ENCODE assay signal across 15 cellular contexts in genomic region chr6:16903470-16903869, GRCh38.
DNase-seq lines count a peak whose midpoint lies in the region; ATAC-seq, FAIRE-seq and TF ChIP-seq lines count a peak whose summit lies in the region.
"Had no signal": no experiment of that assay in that cellular context is flagged by ENCODE, and none has a peak within 500 bp of the region (broad histone marks: within the 10 kb centered on the region; RNA-seq: fewer than 3 reads in every experiment).

No MANE protein-coding gene starts in this region.

- peak; percentile 92 for FAIRE-seq in astrocyte (lab: Jason Lieb, UNC)
- FAIRE-seq: kidney had no signal

- no peaks in the 10 kb centered on the region for H3K9me3 ChIP-seq in astrocyte (ENCODE audit: insufficient read depth, low read depth, low read length)

- no peaks in the 10 kb centered on the region for H3K27me3 ChIP-seq in astrocyte (ENCODE audit: insufficient read depth, low read length)

- DNase-seq in AG20443 (ENCODE audit: low spot score), result peak; percentile 61
- DNase-seq in LHCN-M2 (ENCODE audit: low read depth), result peak; percentile 61
- DNase-seq in astrocyte (ENCODE audit: low read depth), result peak; percentile 69
- no peak for DNase-seq in left lobe of liver (ENCODE audit: low spot score)
- no peak for DNase-seq in HK-2 (ENCODE audit: unreplicated experiment)
- DNase-seq in coronary artery (ENCODE audit: low spot score), result no peak
- no peak for DNase-seq in cerebellar cortex (ENCODE audit: low spot score)
- no peak for DNase-seq in stimulated activated CD4-positive, alpha-beta T cell treated with anti-CD3 and anti-CD28 coated beads, Interleukin-2, amount 100 ng/mL, for 48 hours
- DNase-seq: activated T-cell treated with anti-CD3 and anti-CD28 coated beads, Interleukin-2, amount 50 U/mL, for 4 hours; CD4-positive, CD25-positive, alpha-beta regulatory T cell; erythroblast; GOT3; kidney; Right ventricle myocardium superior had no signal

- H3K27ac Mint-ChIP-seq in astrocyte (ENCODE audit: unreplicated experiment), result peak overlapping the region; percentile 59

- no peaks in the 10 kb centered on the region for H3K36me3 ChIP-seq in astrocyte (ENCODE audit: insufficient read depth, low read length)

- H3K4me3 Mint-ChIP-seq in astrocyte (ENCODE audit: unreplicated experiment), result no peak overlapping the region
- H3K4me3 Mint-ChIP-seq: activated T-cell treated with anti-CD3 and anti-CD28 coated beads, Interleukin-2, amount 50 U/mL, for 4 hours; CD4-positive, CD25-positive, alpha-beta regulatory T cell had no signal

- no peaks in the 10 kb centered on the region for H3K36me3 Mint-ChIP-seq in astrocyte (ENCODE audit: low read depth, unreplicated experiment)
- H3K36me3 Mint-ChIP-seq: CD4-positive, CD25-positive, alpha-beta regulatory T cell had no signal

- H4K20me1 ChIP-seq in astrocyte (ENCODE audit: insufficient read depth, low read length), result no peaks in the 10 kb centered on the region

- H2AFZ ChIP-seq in astrocyte (ENCODE audit: low read depth, low read length), result peak overlapping the region; percentile 19

- peak; percentile 26 for ATAC-seq in left lobe of liver
- ATAC-seq: activated CD4-positive, CD25-positive, alpha-beta regulatory T cell treated with anti-CD3 and anti-CD28 coated beads, Interleukin-2, amount 50 U/mL, for 24 hours; activated T-cell treated with anti-CD3 and anti-CD28 coated beads, Interleukin-2, amount 50 U/mL, for 4 hours had no signal

- no peak overlapping the region for H3K9ac ChIP-seq in astrocyte (ENCODE audit: low read length)

- no peaks in the 10 kb centered on the region for H3K9me3 Mint-ChIP-seq in astrocyte (ENCODE audit: unreplicated experiment)
- H3K9me3 Mint-ChIP-seq: activated T-cell treated with anti-CD3 and anti-CD28 coated beads, Interleukin-2, amount 50 U/mL, for 4 hours had no signal

- TF ChIP-seq CTCF in astrocyte (IDR thresholded peaks at IDR 0.05; ENCODE audit: insufficient read depth, low read depth, low read length) (no peak), coronary artery (IDR thresholded peaks at IDR 0.05) (no peak)

- peaks cover 15% of the 10 kb centered on the region for H3K4me1 Mint-ChIP-seq in astrocyte (ENCODE audit: low read depth, unreplicated experiment)

- H3K27ac ChIP-seq in astrocyte (ENCODE audit: low read depth, low read length) (no peak overlapping the region), coronary artery (no peak overlapping the region)

- no peak overlapping the region for H3K4me3 ChIP-seq in astrocyte (ENCODE audit: insufficient read depth, low read depth, low read length)
- no peak overlapping the region for H3K4me3 ChIP-seq in coronary artery

- H3K4me1 ChIP-seq in astrocyte (ENCODE audit: insufficient read depth, low read length), result peaks cover 17% of the 10 kb centered on the region

- peak overlapping the region; percentile 65 for H3K4me2 ChIP-seq in astrocyte (ENCODE audit: low read length)

- no peaks in the 10 kb centered on the region for H3K79me2 ChIP-seq in astrocyte (ENCODE audit: insufficient read depth, low read length)

- no peaks in the 10 kb centered on the region for H3K27me3 Mint-ChIP-seq in astrocyte (ENCODE audit: low read depth, unreplicated experiment)

Comparison
In these comparisons a context has a peak if more than half of its experiments do, and no peak if none do; other contexts are left out.
1. DNase-seq: peak in AG20443 (single experiment), LHCN-M2 (single experiment) and astrocyte (single experiment); none in left lobe of liver (single experiment), HK-2 (single experiment), coronary artery (single experiment), cerebellar cortex (single experiment) and stimulated activated CD4-positive, alpha-beta T cell treated with anti-CD3 and anti-CD28 coated beads, Interleukin-2, amount 100 ng/mL, for 48 hours (0 of 2).